In the genomic region with DNA sequence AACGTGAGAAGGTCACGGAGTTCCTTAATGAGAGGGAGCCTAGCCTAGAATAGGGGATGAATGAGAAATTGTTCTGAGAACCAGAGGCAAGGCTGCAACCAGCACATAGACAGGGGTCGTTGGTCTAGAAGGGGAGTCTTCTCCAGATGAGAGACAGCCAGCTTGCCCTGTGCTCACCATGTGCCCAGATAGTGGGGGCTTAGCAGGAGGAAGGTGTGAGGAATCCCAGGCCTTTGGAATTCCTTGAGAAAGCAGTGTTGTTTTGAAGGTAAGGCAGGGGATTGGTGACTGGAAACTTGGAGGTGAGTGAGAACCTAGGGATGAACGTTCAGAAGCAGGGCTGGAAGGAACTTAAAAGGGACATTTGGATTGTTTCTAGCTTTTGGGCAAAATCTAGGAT, we compare ENCODE assay signal across 8 cellular contexts. TPM values are rescaled to one million over a fixed set of nuclear protein-coding genes. Genes with fewer than 3 reads are reported as not detected.
DNase-seq lines count a peak whose midpoint lies in the region; ATAC-seq and TF ChIP-seq lines count a peak whose summit lies in the region.

No MANE protein-coding gene starts in this region.

- TSS peak; percentile 53 for BruUV-seq in Caco-2 (replicated peaks; lab: Mats Ljungman, UMichigan)

- H3K4me1 ChIP-seq in Caco-2 (peaks cover 33% of the 10 kb centered on the region), neural progenitor cell (peaks cover 25% of the 10 kb centered on the region)

- H3K27ac ChIP-seq in dorsolateral prefrontal cortex (peak overlapping the region in 50 of 59 donors; percentile 5 to 83 (median 66)), neural progenitor cell (no peak overlapping the region)

- H3K27ac Mint-ChIP-seq in Caco-2 (ENCODE audit: unreplicated experiment) = peak overlapping the region; percentile 98
- H3K27ac Mint-ChIP-seq in neural progenitor cell = peak overlapping the region; percentile 85

- peak overlapping the region; percentile 95 for H3K4me3 Mint-ChIP-seq in Caco-2 (ENCODE audit: unreplicated experiment)
- no peak overlapping the region for H3K4me3 Mint-ChIP-seq in neural progenitor cell

- H3K27me3 Mint-ChIP-seq in Caco-2 (ENCODE audit: insufficient read depth, unreplicated experiment) = no peaks in the 10 kb centered on the region
- H3K27me3 Mint-ChIP-seq in neural progenitor cell (ENCODE audit: insufficient read depth, low read depth) = no peaks in the 10 kb centered on the region

- intact Hi-C loops in Caco-2 (cut with micrococcal nuclease; ENCODE audit: unreplicated experiment) = loop anchor here (5.0 kb wide), 1 partner anchor 120 kb away; the partner anchor contains the start of gene ZFTA
- intact Hi-C loops in dorsolateral prefrontal cortex (cut with DNase I) = no loop called here

- peaks cover 36% of the 10 kb centered on the region for H3K36me3 Mint-ChIP-seq in Caco-2 (ENCODE audit: insufficient read depth, unreplicated experiment)
- peaks cover 6% of the 10 kb centered on the region for H3K36me3 Mint-ChIP-seq in neural progenitor cell

- DNase-seq in Caco-2 (no peak), NCI-H69 (lab: John Stamatoyannopoulos, UW) (peak; percentile 28), dorsolateral prefrontal cortex (no peak), neural progenitor cell (ENCODE audit: low spot score) (no peak), glomerular visceral epithelial cell (ENCODE audit: extremely low spot score) (no peak), NCI-H187 treated with DMSO at 0.1 percent for 48 hours (lab: John Stamatoyannopoulos, UW) (no peak)
- DNase-seq in activated effector memory CD4-positive, alpha-beta T cell treated with anti-CD3 and anti-CD28 coated beads, Interleukin-2, amount 50 U/mL, for 16 hours = no peak

- POLR2A ChIA-PET in Caco-2 (lab: Charles Lee) = interaction anchor here (0.6 to 1.6 kb wide), 4 partner anchors 29 to 58 kb away, joined by 3 to 8 read pairs (median 4); partner anchors contain the start of gene MARK2

- H3K27me3 ChIP-seq in Caco-2 (replicated peaks; ENCODE audit: control insufficient read depth, insufficient read depth, low read length) (no peaks in the 10 kb centered on the region), dorsolateral prefrontal cortex (no peaks in the 10 kb centered on the region), neural progenitor cell (no peaks in the 10 kb centered on the region)

- TF ChIP-seq CTCF in Caco-2 (IDR thresholded peaks at IDR 0.05; ENCODE audit: insufficient read depth in 1 of 2, low read depth in 1 of 2, low read length in 1 of 2, severe bottlenecking in 1 of 2, unreplicated experiment in 1 of 2) (no peak), dorsolateral prefrontal cortex (IDR thresholded peaks at IDR 0.05 in 54 of 56, conservative IDR thresholded peaks at IDR 0.05 in 2 of 56; ENCODE audit: low read depth in 1 of 56, partially characterized antibody in 56 of 56) (no peak), neural progenitor cell (IDR thresholded peaks at IDR 0.05) (no peak)

- H3K36me3 ChIP-seq in Caco-2 (ENCODE audit: control insufficient read depth, insufficient read depth, low read length) (no peaks in the 10 kb centered on the region; the same call in 1 of the 2 replicates), neural progenitor cell (no peaks in the 10 kb centered on the region)

- H3K4me2 ChIP-seq in neural progenitor cell = peak overlapping the region; percentile 66

- H3K9me3 ChIP-seq in Caco-2 = no peaks in the 10 kb centered on the region
- H3K9me3 ChIP-seq in neural progenitor cell (ENCODE audit: low read depth) = no peaks in the 10 kb centered on the region

- peaks cover 96% of the 10 kb centered on the region for H3K79me2 ChIP-seq in neural progenitor cell (ENCODE audit: low read depth)

- H3K4me3 ChIP-seq in Caco-2 (ENCODE audit: low read depth, low read length) (peak overlapping the region; percentile 56), dorsolateral prefrontal cortex (peak overlapping the region in 3 of 59 donors; percentile 30 to 45 (median 30)), neural progenitor cell (no peak overlapping the region)

- peaks cover 18% of the 10 kb centered on the region for H3F3A ChIP-seq in neural progenitor cell (ENCODE audit: low read depth)

- no peaks in the 10 kb centered on the region for H3K9me3 Mint-ChIP-seq in Caco-2 (ENCODE audit: unreplicated experiment)
- no peaks in the 10 kb centered on the region for H3K9me3 Mint-ChIP-seq in neural progenitor cell

- CTCF ChIA-PET in Caco-2 (lab: Charles Lee) = interaction anchor here (0.6 to 1.4 kb wide), 8 partner anchors 16 to 1293 kb away, joined by 4 to 13 read pairs (median 6); partner anchors contain the start of genes COX8A and MARK2

- H3K9ac ChIP-seq in neural progenitor cell = no peak overlapping the region

- peaks cover 96% of the 10 kb centered on the region for H4K20me1 ChIP-seq in neural progenitor cell (ENCODE audit: low read depth)

- peaks cover 34% of the 10 kb centered on the region for H3K4me1 Mint-ChIP-seq in Caco-2 (ENCODE audit: low read depth, unreplicated experiment)
- H3K4me1 Mint-ChIP-seq in neural progenitor cell = peaks cover 40% of the 10 kb centered on the region

- no peak overlapping the region for H2AFZ ChIP-seq in neural progenitor cell (replicated peaks)

- no peak for ATAC-seq in activated CD4-positive, CD25-positive, alpha-beta regulatory T cell treated with anti-CD3 and anti-CD28 coated beads, Interleukin-2, amount 50 U/mL, for 24 hours

RNA-seq across cellular contexts. Expression of gene RCOR2, which starts 29.4 kb away (rescaled TPM):
- total RNA-seq in Caco-2 (2022) (1.5 and 1.8 TPM in 2 replicates), dorsolateral prefrontal cortex (10 to 100 TPM in 73 of 120 experiments, 1 to 10 TPM in 47; 4.7 to 20.2 (median 10.9) TPM), neural progenitor cell (ENCODE audit: low replicate concordance) (70.6 and 139 TPM in 2 replicates)

RNA-seq across cellular contexts. Expression of gene MARK2, which starts 48.7 kb away (rescaled TPM):
- total RNA-seq in Caco-2 (2022) (63.5 and 64.5 TPM in 2 replicates), dorsolateral prefrontal cortex (10 to 100 TPM; 47.0 to 75.5 (median 57.9) TPM), neural progenitor cell (ENCODE audit: low replicate concordance) (23.0 and 25.4 TPM in 2 replicates)

RNA-seq across cellular contexts. Expression of gene NAA40, which starts 51.2 kb away (rescaled TPM):
- total RNA-seq in Caco-2 (2022) (42.7 and 43.7 TPM in 2 replicates), dorsolateral prefrontal cortex (10 to 100 TPM; 18.7 to 46.0 (median 26.4) TPM), neural progenitor cell (ENCODE audit: low replicate concordance) (38.7 and 40.4 TPM in 2 replicates)
